ENCODE assay signal across 14 cellular contexts in the genomic region with DNA sequence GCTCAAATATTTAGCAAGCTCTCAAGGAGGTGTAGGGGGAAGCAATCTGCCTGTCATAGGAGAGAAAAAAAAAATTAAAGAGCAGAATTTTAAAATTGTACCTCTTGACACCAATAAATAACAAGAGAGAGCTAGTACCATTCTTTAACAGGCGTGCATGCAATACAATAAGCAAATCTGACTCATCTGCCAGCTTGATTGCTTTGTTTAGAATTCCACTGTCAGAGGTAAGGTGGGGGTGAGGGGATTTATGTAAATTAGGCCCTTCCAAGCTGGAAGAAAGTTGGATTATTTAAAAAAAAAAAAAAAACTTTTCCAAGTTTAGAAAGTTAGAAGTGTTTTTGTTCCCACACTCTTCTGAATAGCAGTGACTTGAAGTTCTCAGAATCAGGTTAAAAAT.
"Had no signal": no experiment of that assay in that cellular context is flagged by ENCODE, and none has a peak within 500 bp of the region (broad histone marks: within the 10 kb centered on the region; RNA-seq: fewer than 3 reads in every experiment).

No MANE protein-coding gene starts in this region.

- FAIRE-seq: TTC549 had no signal

- H3K27ac ChIP-seq: epithelial cell of prostate, lower lobe of right lung had no signal

- H3K36me3 ChIP-seq: lower lobe of right lung had no signal

- DNase-seq: activated CD4-positive, alpha-beta T cell treated with anti-CD3 and anti-CD28 coated beads, Interleukin-2, amount 50 U/mL, for 1 hour; activated CD4-positive, CD25-positive, alpha-beta regulatory T cell; activated naive CD4-positive, alpha-beta T cell treated with anti-CD3 and anti-CD28 coated beads, Interleukin-2, amount 50 U/mL, for 16 hours; activated T-cell treated with anti-CD3 and anti-CD28 coated beads for 4 hours; effector memory CD4-positive, alpha-beta T cell; left cardiac atrium; lower lobe of right lung; mucosa of descending colon; natural killer cell; stimulated activated CD4-positive, alpha-beta T cell treated with anti-CD3 and anti-CD28 coated beads, Interleukin-2, amount 100 ng/mL, for 48 hours; stimulated activated naive CD4-positive, alpha-beta T cell treated with Interleukin-2 at 50 U/mL for 16 hours; trophoblast cell had no signal

- H3K4me3 ChIP-seq: lower lobe of right lung, mucosa of descending colon had no signal

- ATAC-seq: left cardiac atrium, lower lobe of right lung, mucosa of descending colon, natural killer cell had no signal
